ENCODE assay signal across 14 cellular contexts in genomic region chr3:182568756-182569155, GRCh38.
"Had no signal": no experiment of that assay in that cellular context is flagged by ENCODE, and none has a peak within 500 bp of the region (broad histone marks: within the 10 kb centered on the region; RNA-seq: fewer than 3 reads in every experiment).

No MANE protein-coding gene starts in this region.

- H3K27ac Mint-ChIP-seq: activated CD4-positive, alpha-beta memory T cell treated with anti-CD3 and anti-CD28 coated beads, Interleukin-2, amount 10 ng/mL, durations not matched to agents 7 days and 5 days; activated naive CD8-positive, alpha-beta T cell treated with anti-CD3 and anti-CD28 coated beads for 36 hours; activated T-cell treated with anti-CD3 and anti-CD28 coated beads, Interleukin-2, amount 50 U/mL, for 72 hours; natural killer cell; stimulated activated naive CD8-positive, alpha-beta T cell treated with anti-CD3 and anti-CD28 coated beads, Interleukin-15, amount 100 ng/mL, for 72 hours had no signal

- H3K27me3 ChIP-seq: breast epithelium, ovary, testis had no signal

- ATAC-seq: activated T-cell treated with anti-CD3 and anti-CD28 coated beads, Interleukin-2, amount 50 U/mL, for 72 hours; lower lobe of right lung; natural killer cell; stimulated activated naive CD8-positive, alpha-beta T cell treated with anti-CD3 and anti-CD28 coated beads, Interleukin-15, amount 100 ng/mL, for 72 hours had no signal

- H3K4me3 Mint-ChIP-seq: activated CD4-positive, alpha-beta memory T cell treated with anti-CD3 and anti-CD28 coated beads, Interleukin-2, amount 10 ng/mL, durations not matched to agents 7 days and 5 days; activated naive CD8-positive, alpha-beta T cell treated with anti-CD3 and anti-CD28 coated beads for 36 hours; activated T-cell treated with anti-CD3 and anti-CD28 coated beads, Interleukin-2, amount 50 U/mL, for 72 hours; natural killer cell; stimulated activated naive CD8-positive, alpha-beta T cell treated with anti-CD3 and anti-CD28 coated beads, Interleukin-15, amount 100 ng/mL, for 72 hours had no signal

- H3K9me3 Mint-ChIP-seq: natural killer cell had no signal

- H3K4me1 Mint-ChIP-seq: activated CD4-positive, alpha-beta memory T cell treated with anti-CD3 and anti-CD28 coated beads, Interleukin-2, amount 10 ng/mL, durations not matched to agents 7 days and 5 days; activated naive CD8-positive, alpha-beta T cell treated with anti-CD3 and anti-CD28 coated beads for 36 hours; natural killer cell; stimulated activated naive CD8-positive, alpha-beta T cell treated with anti-CD3 and anti-CD28 coated beads, Interleukin-15, amount 100 ng/mL, for 72 hours had no signal

- H3K36me3 ChIP-seq: breast epithelium, lower lobe of right lung, ovary had no signal

- H3K9me3 ChIP-seq: lower lobe of right lung, ovary, testis had no signal

- H3K4me3 ChIP-seq: breast epithelium, lower lobe of right lung, ovary, testis had no signal

- DNase-seq: activated CD4-positive, alpha-beta memory T cell treated with anti-CD3 and anti-CD28 coated beads, Interleukin-2, amount 10 ng/mL, durations not matched to agents 7 days and 5 days; activated gamma-delta T cell treated with Interleukin-2 at 50 U/mL for 16 hours; activated naive CD8-positive, alpha-beta T cell treated with anti-CD3 and anti-CD28 coated beads for 36 hours; activated T-cell treated with anti-CD3 and anti-CD28 coated beads, Interleukin-2, amount 50 U/mL, for 72 hours; hypothalamus; lower lobe of right lung; natural killer cell; ovary; stimulated activated CD4-positive, alpha-beta T cell treated with anti-CD3 and anti-CD28 coated beads, Interleukin-15, amount 100 ng/mL, for 24 hours; stimulated activated CD4-positive, alpha-beta T cell treated with anti-CD3 and anti-CD28 coated beads, Interleukin-4, amount 100 ng/mL, for 24 hours; stimulated activated naive CD8-positive, alpha-beta T cell treated with anti-CD3 and anti-CD28 coated beads, Interleukin-15, amount 100 ng/mL, for 72 hours; T-helper 9 cell; testis had no signal

- H3K27ac ChIP-seq: breast epithelium, lower lobe of right lung, ovary, testis had no signal

- H3K27me3 Mint-ChIP-seq: activated CD4-positive, alpha-beta memory T cell treated with anti-CD3 and anti-CD28 coated beads, Interleukin-2, amount 10 ng/mL, durations not matched to agents 7 days and 5 days; stimulated activated naive CD8-positive, alpha-beta T cell treated with anti-CD3 and anti-CD28 coated beads, Interleukin-15, amount 100 ng/mL, for 72 hours had no signal

- H3K36me3 Mint-ChIP-seq: activated naive CD8-positive, alpha-beta T cell treated with anti-CD3 and anti-CD28 coated beads for 36 hours; natural killer cell had no signal

- H3K4me1 ChIP-seq: breast epithelium, lower lobe of right lung, testis had no signal
